Comparison of ENCODE assay signal across 8 cellular contexts in the genomic region with DNA sequence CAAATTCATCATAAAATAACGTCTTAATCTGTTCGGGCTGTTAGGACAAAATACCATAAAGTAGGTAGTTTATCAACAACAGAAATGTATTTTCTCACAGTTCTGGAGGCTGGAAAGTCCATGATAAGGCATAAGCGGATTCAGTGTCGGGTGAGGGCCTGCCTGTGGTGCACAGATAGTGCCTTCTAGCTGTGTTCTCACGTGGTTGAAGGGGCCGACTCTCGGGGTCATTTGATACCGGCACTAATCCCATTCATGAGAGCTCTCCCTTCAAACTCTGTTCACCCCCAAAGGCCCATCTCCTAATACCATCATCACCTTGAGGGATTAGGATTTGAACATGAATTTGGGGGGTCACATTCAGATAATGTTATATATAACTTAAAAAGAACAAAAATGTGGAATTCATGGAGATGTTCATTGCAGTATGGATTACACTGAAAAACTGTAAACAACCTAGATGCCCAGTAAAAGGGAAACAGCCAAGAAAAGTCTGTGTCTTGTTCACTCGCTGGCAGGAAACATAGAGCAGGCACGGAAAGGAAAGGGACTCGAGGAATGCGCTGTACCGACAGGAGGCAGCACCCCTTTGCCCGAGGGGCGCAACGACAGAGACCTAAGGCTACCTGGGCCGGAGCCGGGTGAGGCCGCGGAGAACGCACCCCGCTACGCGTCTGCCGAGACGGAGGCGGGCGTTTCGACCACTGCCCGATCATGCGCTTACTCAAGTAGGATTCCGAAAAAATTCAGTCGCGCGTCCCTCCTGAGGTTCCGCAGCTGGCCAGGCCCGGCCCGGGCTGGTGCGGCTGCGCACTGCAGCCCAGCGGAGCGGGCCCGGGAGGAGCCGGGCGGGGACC. TPM values are rescaled to one million over a fixed set of nuclear protein-coding genes. Genes with fewer than 3 reads are reported as not detected.
DNase-seq lines count a peak whose midpoint lies in the region; ATAC-seq and TF ChIP-seq lines count a peak whose summit lies in the region.

No MANE protein-coding gene starts in this region.

- peak overlapping the region; percentile 61 to 80 for H3K9ac ChIP-seq in duodenal mucosa (ENCODE audit: low read depth in 1 of 2, low read length in 2 of 2)

- H3K36me3 ChIP-seq in duodenal mucosa (ENCODE audit: control insufficient read depth in 1 of 2, insufficient read depth in 2 of 2, low read length in 2 of 2) (peaks cover 18 to 23% of the 10 kb centered on the region in 2 donors), lower lobe of right lung (peaks cover 23% of the 10 kb centered on the region)

- no peaks in the 10 kb centered on the region for H3K9me3 ChIP-seq in duodenal mucosa (ENCODE audit: control insufficient read depth in 1 of 2, low read length in 2 of 2)
- no peaks in the 10 kb centered on the region for H3K9me3 ChIP-seq in lower lobe of right lung

- intact Hi-C loops in lower lobe of right lung (cut with DNase I): no loop called here

- no peaks in the 10 kb centered on the region for H3K27me3 ChIP-seq in duodenal mucosa (ENCODE audit: control insufficient read depth in 1 of 2, insufficient read depth in 2 of 2, low read length in 2 of 2)
- no peaks in the 10 kb centered on the region for H3K27me3 ChIP-seq in lower lobe of right lung (ENCODE audit: low read depth)

- peak overlapping the region; percentile 91 for H3K27ac ChIP-seq in duodenal mucosa (ENCODE audit: low read depth, low read length)
- H3K27ac ChIP-seq in lower lobe of right lung: peak overlapping the region; percentile 94

- peak; percentile 83 for TF ChIP-seq CTCF in lower lobe of right lung (IDR thresholded peaks at IDR 0.05)

- H3K4me1 ChIP-seq in duodenal mucosa (ENCODE audit: control insufficient read depth in 1 of 2, insufficient read depth in 2 of 2, low read length in 2 of 2) (peaks cover 14 to 15% of the 10 kb centered on the region in 2 donors), lower lobe of right lung (peaks cover 21% of the 10 kb centered on the region)

- ATAC-seq in GM19043 (IDR thresholded peaks at IDR 0.05; ENCODE audit: low read depth, unreplicated experiment) (peak; percentile 53), HG03342 (IDR thresholded peaks at IDR 0.05; ENCODE audit: unreplicated experiment) (peak; percentile 66), lower lobe of right lung (peak; percentile 94 to 95)

- H3K4me3 ChIP-seq in duodenal mucosa (ENCODE audit: low read depth in 1 of 2, low read length in 2 of 2) (peak overlapping the region; percentile 65 to 76), lower lobe of right lung (peak overlapping the region; percentile 85)

- peak in 13 of 14 donors; percentile 19 to 80 (median 69) for DNase-seq in C1 segment of cervical spinal cord (lab: John Stamatoyannopoulos, UW)
- DNase-seq in NCI-H510A treated with DMSO at 0.1 percent for 48 hours (lab: John Stamatoyannopoulos, UW): peak; percentile 76
- DNase-seq in activated CD4-positive, alpha-beta T cell treated with anti-CD3 and anti-CD28 coated beads, Interleukin-2, amount 50 U/mL, for 48 hours: peak; percentile 72 to 78
- DNase-seq in lower lobe of right lung: peak; percentile 84
- DNase-seq in stimulated activated CD4-positive, alpha-beta T cell treated with anti-CD3 and anti-CD28 coated beads, TNF-alpha, amount 100 ng/mL, for 24 hours (ENCODE audit: low read depth in 3 of 3): peak; percentile 38 to 69 (median 46)

RNA-seq across cellular contexts. Expression of gene MAN2A2, which starts 1.1 kb away (rescaled TPM):
- 96.9 TPM for total RNA-seq in lower lobe of right lung

RNA-seq across cellular contexts. Expression of gene FES, which starts 17.7 kb away (rescaled TPM):
- total RNA-seq in lower lobe of right lung: 51.0 TPM

RNA-seq across cellular contexts. Expression of gene HDDC3, which starts 30.3 kb away (rescaled TPM):
- total RNA-seq in lower lobe of right lung: 16.0 TPM

RNA-seq across cellular contexts. Expression of gene UNC45A, which starts 33.1 kb away (rescaled TPM):
- 50.4 TPM for total RNA-seq in lower lobe of right lung

RNA-seq across cellular contexts. Expression of gene FURIN, which starts 33.6 kb away (rescaled TPM):
- total RNA-seq in lower lobe of right lung: 86.5 TPM

Comparison
In these comparisons a context has a peak if more than half of its experiments do, and no peak if none do; other contexts are left out.
1. Peak in every context shown above with its lines: DNase-seq, ATAC-seq, H3K4me3 ChIP-seq and H3K27ac ChIP-seq.